ENCODE assay signal across 11 cellular contexts in the genomic region with DNA sequence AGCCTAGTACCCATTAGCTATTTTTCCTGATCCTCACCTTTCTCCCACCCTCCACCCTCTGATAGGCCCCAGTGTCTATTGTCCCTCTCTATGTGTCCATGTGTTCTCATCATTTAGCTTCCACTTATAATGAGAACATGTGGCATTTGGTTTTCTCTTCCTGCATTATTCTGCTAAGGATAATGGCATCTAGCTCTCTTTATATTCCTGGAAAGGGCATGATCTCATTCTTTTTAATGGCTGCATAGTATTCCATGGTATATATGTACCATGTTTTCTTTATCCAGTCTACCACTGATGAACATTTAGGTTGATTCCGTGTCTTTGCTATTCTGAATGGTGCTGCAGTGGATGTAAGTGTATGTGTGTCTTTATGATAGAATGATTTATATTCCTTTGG.
"Had no signal": no experiment of that assay in that cellular context is flagged by ENCODE, and none has a peak within 500 bp of the region (broad histone marks: within the 10 kb centered on the region; RNA-seq: fewer than 3 reads in every experiment).

No MANE protein-coding gene starts in this region.

- H3K9me3 ChIP-seq: HAP-1 had no signal

- H3K27ac Mint-ChIP-seq: GM23338, H9, HFFc6 had no signal

- H3K4me1 ChIP-seq: HAP-1 had no signal

- H3K9me3 Mint-ChIP-seq: GM23338 had no signal

- H3K36me3 ChIP-seq: HAP-1 had no signal

- H3K4me2 ChIP-seq: GM23338 had no signal

- H2AFZ ChIP-seq: GM23248, GM23338 had no signal

- H3K9ac ChIP-seq: GM23248 had no signal

- DNase-seq: GM23248, GOT3, H7, H9, HCEC 1CT, HFFc6 had no signal

- H3K4me3 ChIP-seq: GM23248, GM23338, HAP-1 had no signal

- H3K4me3 Mint-ChIP-seq: GM23338, H9, HFFc6 had no signal

- H3K27ac ChIP-seq: GM23248 had no signal

- ATAC-seq: GM23338, HCT116 had no signal

- FAIRE-seq: H1, H54 had no signal
